36 cellular contexts compared by ENCODE assay signal in the genomic region with DNA sequence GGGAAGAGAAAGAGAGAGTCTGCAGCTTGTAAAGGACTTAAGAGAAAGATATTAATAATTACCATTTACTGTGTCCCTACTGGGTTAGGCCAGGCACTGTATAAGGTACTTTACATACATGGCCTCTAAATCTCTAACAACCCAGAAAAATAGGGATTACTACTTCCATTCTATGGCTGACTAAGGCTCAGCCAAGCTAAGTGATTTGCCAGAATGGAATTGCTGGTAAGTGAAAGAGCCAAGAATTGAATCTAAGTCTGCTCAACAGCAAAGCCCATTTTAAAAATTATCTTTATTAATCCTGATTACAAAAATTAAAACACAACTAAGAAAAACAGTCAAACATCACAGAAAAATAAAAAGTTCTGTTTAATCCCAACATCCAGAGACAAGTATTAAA.
"Had no signal": no experiment of that assay in that cellular context is flagged by ENCODE, and none has a peak within 500 bp of the region (broad histone marks: within the 10 kb centered on the region; RNA-seq: fewer than 3 reads in every experiment).

No MANE protein-coding gene starts in this region.

- DNase-seq: activated CD4-positive, alpha-beta T cell treated with anti-CD3 and anti-CD28 coated beads for 4 hours; activated CD4-positive, alpha-beta T cell treated with anti-CD3 and anti-CD28 coated beads, Interleukin-2, amount 50 U/mL, for 48 hours; activated CD4-positive, CD25-positive, alpha-beta regulatory T cell; activated CD8-positive, alpha-beta memory T cell treated with anti-CD3 and anti-CD28 coated beads for 24 hours; activated CD8-positive, alpha-beta memory T cell treated with anti-CD3 and anti-CD28 coated beads, Interleukin-2, amount 50 U/mL, for 4 hours; activated T-cell treated with anti-CD3 and anti-CD28 coated beads, Interleukin-2, amount 50 U/mL, for 4 hours; anterior cingulate cortex; cerebellar nuclear complex; colonic mucosa; effector CD8-positive, alpha-beta T cell; esophagus squamous epithelium; head of caudate nucleus; hippocampal formation; kidney; left colon; mammary epithelial cell; naive B cell; occipital lobe; psoas muscle; sigmoid colon; small intestine; stimulated activated CD4-positive, alpha-beta T cell treated with anti-CD3 and anti-CD28 coated beads, Interleukin-4, amount 100 ng/mL, for 4 hours; stimulated activated CD8-positive, alpha-beta memory T cell treated with anti-CD3 and anti-CD28 coated beads, Interleukin-4, amount 100 ng/mL, for 48 hours; stomach; T-cell; thyroid gland had no signal

- H3K27ac ChIP-seq: cardiac muscle cell, colonic mucosa, epithelial cell of prostate, esophagus squamous epithelium, parathyroid adenoma, psoas muscle, sigmoid colon, stomach, thyroid gland had no signal

- H3K9me3 Mint-ChIP-seq: activated naive CD4-positive, alpha-beta T cell treated with anti-CD3 and anti-CD28 coated beads, Interleukin-2, amount 50 U/mL, for 24 hours; activated T-cell treated with anti-CD3 and anti-CD28 coated beads, Interleukin-2, amount 50 U/mL, for 4 hours; activated T-helper 2 cell treated with anti-CD3 and anti-CD28 coated beads, Interferon-gamma antibody, Interleukin-2, Interleukin-4, amounts not matched to agents 10 μg/mL and 5 μg/mL and 100 μg/mL, durations not matched to agents 14 hours and 24 hours and 36 hours; brain; mesothelial cell of epicardium; naive B cell; neural crest cell; stimulated activated memory B cell treated with anti-CD40 and anti-IgM and Interleukin-4, amounts not matched to agents 10 μg/mL and 1 μg/mL and 100 μg/mL, for 72 hours; T-cell; T-helper 2 cell treated with Interferon-gamma antibody and Interleukin-4, amounts not matched to agents 5 μg/mL and 100 μg/mL, for 36 hours had no signal

- H3K4me3 Mint-ChIP-seq: activated naive CD4-positive, alpha-beta T cell treated with anti-CD3 and anti-CD28 coated beads, Interleukin-2, amount 50 U/mL, for 24 hours; activated T-cell treated with anti-CD3 and anti-CD28 coated beads, Interleukin-2, amount 50 U/mL, for 4 hours; brain; mesothelial cell of epicardium; naive B cell; neural crest cell; stimulated activated memory B cell treated with anti-CD40 and anti-IgM and Interleukin-4, amounts not matched to agents 10 μg/mL and 1 μg/mL and 100 μg/mL, for 72 hours; T-cell; T-helper 2 cell treated with Interferon-gamma antibody and Interleukin-4, amounts not matched to agents 5 μg/mL and 100 μg/mL, for 36 hours had no signal

- H3K4me3 ChIP-seq: cardiac muscle cell, colonic mucosa, esophagus squamous epithelium, psoas muscle, sigmoid colon, stomach, thyroid gland had no signal

- H3K36me3 Mint-ChIP-seq: activated naive CD4-positive, alpha-beta T cell treated with anti-CD3 and anti-CD28 coated beads, Interleukin-2, amount 50 U/mL, for 24 hours; brain; mesothelial cell of epicardium had no signal

- H3K9me3 ChIP-seq: colonic mucosa, esophagus squamous epithelium, psoas muscle, sigmoid colon, stomach, thyroid gland had no signal

- ATAC-seq: activated T-cell treated with anti-CD3 and anti-CD28 coated beads, Interleukin-2, amount 50 U/mL, for 4 hours; left colon; psoas muscle; stimulated activated memory B cell treated with anti-CD40 and anti-IgM and Interleukin-4, amounts not matched to agents 10 μg/mL and 1 μg/mL and 100 μg/mL, for 72 hours; T-cell had no signal

- H3K36me3 ChIP-seq: colonic mucosa, thyroid gland had no signal

- H3K27ac Mint-ChIP-seq: activated naive CD4-positive, alpha-beta T cell treated with anti-CD3 and anti-CD28 coated beads, Interleukin-2, amount 50 U/mL, for 24 hours; brain; mesothelial cell of epicardium; stimulated activated memory B cell treated with anti-CD40 and anti-IgM and Interleukin-4, amounts not matched to agents 10 μg/mL and 1 μg/mL and 100 μg/mL, for 72 hours; T-cell; T-helper 2 cell treated with Interferon-gamma antibody and Interleukin-4, amounts not matched to agents 5 μg/mL and 100 μg/mL, for 36 hours had no signal

- H3K27me3 ChIP-seq: cardiac muscle cell, colonic mucosa, esophagus squamous epithelium, sigmoid colon, stomach, thyroid gland had no signal

- H3K27me3 Mint-ChIP-seq: activated naive CD4-positive, alpha-beta T cell treated with anti-CD3 and anti-CD28 coated beads, Interleukin-2, amount 50 U/mL, for 24 hours; naive B cell; stimulated activated memory B cell treated with anti-CD40 and anti-IgM and Interleukin-4, amounts not matched to agents 10 μg/mL and 1 μg/mL and 100 μg/mL, for 72 hours; T-cell had no signal

- H3K4me1 ChIP-seq: colonic mucosa, esophagus squamous epithelium, parathyroid adenoma, psoas muscle, stomach, thyroid gland had no signal

- H3K4me1 Mint-ChIP-seq: activated naive CD4-positive, alpha-beta T cell treated with anti-CD3 and anti-CD28 coated beads, Interleukin-2, amount 50 U/mL, for 24 hours; brain; mesothelial cell of epicardium; naive B cell; neural crest cell; stimulated activated memory B cell treated with anti-CD40 and anti-IgM and Interleukin-4, amounts not matched to agents 10 μg/mL and 1 μg/mL and 100 μg/mL, for 72 hours; T-cell had no signal
